8 cellular contexts compared by ENCODE assay signal in genomic region chr1:168234846-168235547, GRCh38. TPM values are rescaled to one million over a fixed set of nuclear protein-coding genes. Genes with fewer than 3 reads are reported as not detected.
DNase-seq lines count a peak whose midpoint lies in the region; ATAC-seq, FAIRE-seq and TF ChIP-seq lines count a peak whose summit lies in the region.

No MANE protein-coding gene starts in this region.

- peaks cover 13% of the 10 kb centered on the region for H3K79me2 ChIP-seq in PC-3 (ENCODE audit: low read length)

- TF ChIP-seq POLR2A in adrenal gland (IDR thresholded peaks at IDR 0.05), result no peak
- TF ChIP-seq POLR2A in prostate gland (IDR thresholded peaks at IDR 0.05), result no peak

- H3K9me3 ChIP-seq in PC-3 (ENCODE audit: low read length), result no peaks in the 10 kb centered on the region
- no peaks in the 10 kb centered on the region for H3K9me3 ChIP-seq in adrenal gland (replicated peaks in 1 of 3)
- H3K9me3 ChIP-seq in prostate gland, result no peaks in the 10 kb centered on the region

- 92 to 96% (median 93%) methylated on average over 8 of the region's 8 CpGs for WGBS in adrenal gland, 4 donors
- WGBS in prostate gland, result 96% methylated on average over 8 of the region's 8 CpGs

- DNase-seq in D721Med (ENCODE audit: insufficient read length, low spot score) (peak; percentile 66), PC-3 (peak; percentile 84), adrenal gland (peak in 3 of 7 donors; percentile 30 to 39 (median 31)), immature natural killer cell (peak; percentile 31 to 53 (median 47)), superior temporal gyrus (ENCODE audit: extremely low spot score) (peak; percentile 54), prostate gland (ENCODE audit: low spot score) (no peak)

- CTCF ChIA-PET in PC-3 (lab: Charles Lee), result interaction anchor here (0.5 to 2.4 kb wide), 16 partner anchors 9 to 359 kb away, joined by 3 to 55 read pairs (median 4); partner anchors contain the start of gene SFT2D2

- H3K4me1 ChIP-seq in PC-3 (ENCODE audit: insufficient read depth, low read length) (peaks cover 18% of the 10 kb centered on the region), adrenal gland (replicated peaks in 1 of 2) (peaks cover 0 to 29% of the 10 kb centered on the region in 2 donors), prostate gland (replicated peaks) (no peaks in the 10 kb centered on the region)

- no peaks in the 10 kb centered on the region for H4K20me1 ChIP-seq in PC-3 (ENCODE audit: low read length)

- H3K27ac ChIP-seq in PC-3 (ENCODE audit: low read length) (no peak overlapping the region), adrenal gland (peak overlapping the region in 2 of 5 donors; percentile 35 to 73), prostate gland (no peak overlapping the region)

- no peaks in the 10 kb centered on the region for H3K9me2 ChIP-seq in PC-3 (replicated peaks; ENCODE audit: low read length)

- no peak overlapping the region for H3K4me2 ChIP-seq in PC-3 (ENCODE audit: low read length)

- H3F3A ChIP-seq in PC-3 (ENCODE audit: low read length, unreplicated experiment), result no peaks in the 10 kb centered on the region

- intact Hi-C loops in PC-3 (cut with micrococcal nuclease), result loop anchor here (1.0 kb wide), 1 partner anchor 87 kb away; no protein-coding TSS in a partner anchor
- intact Hi-C loops in adrenal gland (cut with DNase I), result no loop called here
- intact Hi-C loops in prostate gland (cut with DNase I), result no loop called here

- peak; percentile 65 for TF ChIP-seq CTCF in D721Med (IDR thresholded peaks at IDR 0.05; ENCODE audit: insufficient read depth, missing control alignments)
- peak; percentile 92 for TF ChIP-seq CTCF in PC-3 (conservative IDR thresholded peaks at IDR 0.05; ENCODE audit: low read depth, low read length)
- TF ChIP-seq CTCF in adrenal gland (IDR thresholded peaks at IDR 0.05), result peak; percentile 17 to 50 (median 41)
- no peak for TF ChIP-seq CTCF in prostate gland (IDR thresholded peaks at IDR 0.05)

- no peaks in the 10 kb centered on the region for H3K9me3 Mint-ChIP-seq in immature natural killer cell

- peak overlapping the region in 4 of 6 donors; percentile 5 to 71 (median 28) for H3K27ac Mint-ChIP-seq in immature natural killer cell

- H3K4me3 Mint-ChIP-seq in immature natural killer cell, result no peak overlapping the region

- POLR2A ChIA-PET in PC-3 (lab: Charles Lee; ENCODE audit: unreplicated experiment), result interaction anchor here (0.6 kb wide), 1 partner anchor 337 kb away, joined by 5 read pairs; no protein-coding TSS in a partner anchor

- ATAC-seq in GM19395 (IDR thresholded peaks at IDR 0.05; ENCODE audit: unreplicated experiment) (peak; percentile 88), HG03469 (IDR thresholded peaks at IDR 0.05; ENCODE audit: unreplicated experiment) (peak; percentile 67), PC-3 (peak; percentile 93)

- peaks cover 39 to 72% of the 10 kb centered on the region in 2 donors for H3K4me1 Mint-ChIP-seq in immature natural killer cell

- H3K27me3 Mint-ChIP-seq in immature natural killer cell (ENCODE audit: low read depth in 3 of 3), result peaks cover 0 to 2% (median 1%) of the 10 kb centered on the region in 3 donors

- no peak overlapping the region for H3K4me3 ChIP-seq in PC-3 (ENCODE audit: low read length)
- H3K4me3 ChIP-seq in adrenal gland, result no peak overlapping the region
- no peak overlapping the region for H3K4me3 ChIP-seq in prostate gland

- no peak overlapping the region for H3K9ac ChIP-seq in PC-3 (ENCODE audit: low read length)

- FAIRE-seq in D721Med (lab: Jason Lieb, UNC), result peak; percentile 38

- no peaks in the 10 kb centered on the region for H3K27me3 ChIP-seq in PC-3 (ENCODE audit: low read length)
- H3K27me3 ChIP-seq in adrenal gland, result no peaks in the 10 kb centered on the region
- H3K27me3 ChIP-seq in prostate gland (replicated peaks; ENCODE audit: insufficient read depth), result no peaks in the 10 kb centered on the region

- BruUV-seq in PC-3 (replicated peaks; lab: Mats Ljungman, UMichigan), result no TSS peak

- H2AFZ ChIP-seq in PC-3 (ENCODE audit: low read length), result no peak overlapping the region

- H3K36me3 Mint-ChIP-seq in immature natural killer cell, result peaks cover 16 to 55% (median 20%) of the 10 kb centered on the region in 3 donors

- H3K36me3 ChIP-seq in PC-3 (ENCODE audit: low read depth, low read length) (peaks cover 23% of the 10 kb centered on the region; the same call in 1 of the 2 replicates), adrenal gland (replicated peaks in 1 of 2) (peaks cover 0 to 48% of the 10 kb centered on the region in 2 donors), prostate gland (peaks cover 2 to 8% of the 10 kb centered on the region in 2 donors)

RNA-seq across cellular contexts. Expression of gene SFT2D2, which starts 9.2 kb away (rescaled TPM):
- total RNA-seq in PC-3 (2014; rRNA removed) (36.8 and 38.7 TPM in 2 replicates), adrenal gland (10 to 100 TPM; 31.2 to 69.9 (median 47.0) TPM), prostate gland (10 to 100 TPM; 44.1 to 76.8 TPM)
- polyA plus RNA-seq in adrenal gland (1 to 10 TPM; 3.5 to 9.4 (median 4.1) TPM), immature natural killer cell (10 to 100 TPM; 31.1 to 72.6 (median 46.7) TPM)

RNA-seq across cellular contexts. Expression of gene TBX19, which starts 45.7 kb away (rescaled TPM):
- 0.23 and 0.36 TPM in 2 replicates for total RNA-seq in PC-3 (2014; rRNA removed)
- 1 to 10 TPM in 3 of 8 donors, under 1 TPM in 4, not detected in 1; 0.35 to 1.7 (median 0.79) TPM for total RNA-seq in adrenal gland
- polyA plus RNA-seq in adrenal gland, result 1 to 10 TPM in 2 of 3 donors, under 1 TPM in 1; 0.70 to 2.2 (median 1.2) TPM
- polyA plus RNA-seq in immature natural killer cell, result 1 to 10 TPM; 1.2 to 6.2 (median 3.4) TPM
- total RNA-seq in prostate gland, result 1 to 10 TPM; 1.9 to 3.8 TPM

RNA-seq across cellular contexts. Expression of gene TIPRL, which starts 56.2 kb away (rescaled TPM):
- total RNA-seq in PC-3 (2014; rRNA removed) (41.6 and 50.1 TPM in 2 replicates), adrenal gland (10 to 100 TPM; 13.6 to 33.2 (median 28.3) TPM), prostate gland (10 to 100 TPM; 14.2 to 29.9 TPM)
- polyA plus RNA-seq in adrenal gland (10 to 100 TPM in 1 of 3 donors, 1 to 10 TPM in 2; 9.3 to 59.3 (median 9.6) TPM), immature natural killer cell (10 to 100 TPM; 26.9 to 51.6 (median 51.4) TPM)

Comparison
In these comparisons a context has a peak if more than half of its experiments do, and no peak if none do; other contexts are left out.
1. CTCF ChIP-seq: peak in D721Med (single experiment), PC-3 (single experiment) and adrenal gland (6 of 6); none in prostate gland (0 of 4).
2. Peak in every context shown above with its lines, with median percentiles within 50 percentile points of each other: ATAC-seq.